In the genomic region with DNA sequence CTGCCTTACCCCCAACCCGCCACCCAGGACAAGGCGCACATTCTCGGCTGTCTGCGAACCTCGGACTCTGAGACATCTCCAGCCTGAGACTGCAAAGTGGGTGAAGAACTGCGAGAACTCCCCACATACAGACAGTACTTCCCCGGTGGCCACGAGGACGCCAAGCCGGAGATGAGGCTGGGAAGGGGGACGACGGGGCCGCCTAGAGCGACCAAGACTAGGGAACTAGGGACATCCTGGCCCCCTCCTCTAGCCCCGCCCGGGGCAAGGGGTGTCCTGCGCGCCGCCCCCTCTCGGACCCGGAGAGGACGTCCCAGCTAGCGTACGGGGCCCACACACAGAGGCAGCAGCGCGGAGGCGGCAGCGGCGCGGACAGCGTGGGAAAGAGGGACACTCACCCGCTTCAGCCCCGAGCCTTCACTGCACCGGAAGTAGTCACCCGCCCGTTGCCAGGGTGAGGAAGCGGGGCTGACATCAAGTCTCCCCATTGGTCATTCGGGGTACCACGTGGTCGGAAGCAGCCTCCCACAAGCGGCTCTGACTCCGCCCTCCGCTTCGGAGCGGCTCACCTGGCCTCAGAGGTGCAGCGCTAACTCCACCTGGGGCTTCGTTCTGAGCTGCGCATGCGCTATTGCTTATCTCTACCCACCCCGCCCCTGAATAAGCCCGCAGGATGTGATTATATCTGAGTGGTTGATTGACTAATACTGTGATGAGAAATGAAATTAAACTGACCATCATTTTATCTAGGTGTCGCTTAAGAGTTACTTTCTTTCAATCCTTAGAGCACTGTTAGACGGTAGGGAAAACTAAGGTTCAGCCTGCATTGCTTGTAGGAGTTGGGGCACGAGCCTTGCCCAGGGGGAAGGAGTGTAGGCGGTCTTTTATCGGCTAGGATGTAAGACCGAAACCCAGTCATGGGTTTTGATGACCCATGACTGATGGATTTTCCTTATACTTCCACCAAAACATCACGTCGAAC, we compare ENCODE assay signal across 1 cellular context.
TF ChIP-seq lines count a peak whose summit lies in the region.

A gene with protein sequence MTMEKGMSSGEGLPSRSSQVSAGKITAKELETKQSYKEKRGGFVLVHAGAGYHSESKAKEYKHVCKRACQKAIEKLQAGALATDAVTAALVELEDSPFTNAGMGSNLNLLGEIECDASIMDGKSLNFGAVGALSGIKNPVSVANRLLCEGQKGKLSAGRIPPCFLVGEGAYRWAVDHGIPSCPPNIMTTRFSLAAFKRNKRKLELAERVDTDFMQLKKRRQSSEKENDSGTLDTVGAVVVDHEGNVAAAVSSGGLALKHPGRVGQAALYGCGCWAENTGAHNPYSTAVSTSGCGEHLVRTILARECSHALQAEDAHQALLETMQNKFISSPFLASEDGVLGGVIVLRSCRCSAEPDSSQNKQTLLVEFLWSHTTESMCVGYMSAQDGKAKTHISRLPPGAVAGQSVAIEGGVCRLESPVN (minus strand): TSS at position 437 of the 982 bp plus-strand sequence. CDS start 8,854 bp downstream, outside the sequence.

TF ChIP-seq in HepG2, 621 proteins besides CTCF, POLR2A, EP300 and RAD21 (continued from another document):
- TF ChIP-seq, protein P1, sequence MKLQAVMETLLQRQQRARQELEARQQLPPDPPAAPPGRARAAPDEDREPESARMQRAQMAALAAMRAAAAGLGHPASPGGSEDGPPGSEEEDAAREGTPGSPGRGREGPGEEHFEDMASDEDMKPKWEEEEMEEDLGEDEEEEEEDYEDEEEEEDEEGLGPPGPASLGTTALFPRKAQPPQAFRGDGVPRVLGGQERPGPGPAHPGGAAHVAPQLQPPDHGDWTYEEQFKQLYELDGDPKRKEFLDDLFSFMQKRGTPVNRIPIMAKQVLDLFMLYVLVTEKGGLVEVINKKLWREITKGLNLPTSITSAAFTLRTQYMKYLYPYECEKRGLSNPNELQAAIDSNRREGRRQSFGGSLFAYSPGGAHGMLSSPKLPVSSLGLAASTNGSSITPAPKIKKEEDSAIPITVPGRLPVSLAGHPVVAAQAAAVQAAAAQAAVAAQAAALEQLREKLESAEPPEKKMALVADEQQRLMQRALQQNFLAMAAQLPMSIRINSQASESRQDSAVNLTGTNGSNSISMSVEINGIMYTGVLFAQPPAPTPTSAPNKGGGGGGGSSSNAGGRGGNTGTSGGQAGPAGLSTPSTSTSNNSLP (IDR thresholded peaks at IDR 0.05; ENCODE audit: low read depth, low read length): 0 out of 2 replicates have a peak, but pooled peaks have one; percentile 54
- peak; percentile 23; the same call in 1 of the 2 replicates for TF ChIP-seq DNMT3B (CRISPR knock-in tag; conservative IDR thresholded peaks at IDR 0.05)
- TF ChIP-seq SAFB2 (CRISPR knock-in tag; IDR thresholded peaks at IDR 0.05; ENCODE audit: borderline replicate concordance, low read depth): peak; percentile 95
- TF ChIP-seq HMGA1 (CRISPR knock-in tag; conservative IDR thresholded peaks at IDR 0.05): no peak; the same call in 1 of the 2 replicates
- TF ChIP-seq RELA (CRISPR knock-in tag; IDR thresholded peaks at IDR 0.05): peak; percentile 95
- no peak for TF ChIP-seq JUN (CRISPR knock-in tag; IDR thresholded peaks at IDR 0.05)
- TF ChIP-seq ZNF30 (CRISPR knock-in tag; IDR thresholded peaks at IDR 0.05): no peak
- TF ChIP-seq NR2C2 (CRISPR knock-in tag; IDR thresholded peaks at IDR 0.05; ENCODE audit: borderline replicate concordance): peak; percentile 97
- TF ChIP-seq ZNF652 (CRISPR knock-in tag; IDR thresholded peaks at IDR 0.05; ENCODE audit: borderline replicate concordance, low read depth): no peak
- TF ChIP-seq NCOA5 (CRISPR knock-in tag; IDR thresholded peaks at IDR 0.05): no peak
- TF ChIP-seq ZNF660 (CRISPR knock-in tag; IDR thresholded peaks at IDR 0.05; ENCODE audit: borderline replicate concordance, low read depth): 0 out of 2 replicates have a peak, but pooled peaks have one; percentile 78
- TF ChIP-seq ATAD3A (CRISPR knock-in tag; IDR thresholded peaks at IDR 0.05): no peak
- TF ChIP-seq ADNP (CRISPR knock-in tag; IDR thresholded peaks at IDR 0.05): no peak
- TF ChIP-seq ZNF883 (CRISPR knock-in tag; IDR thresholded peaks at IDR 0.05; ENCODE audit: not compliant biosample characterization): peak; percentile 97
- TF ChIP-seq MED8 (CRISPR knock-in tag; IDR thresholded peaks at IDR 0.05; ENCODE audit: insufficient replicate concordance): no peak
- TF ChIP-seq ZFY (CRISPR knock-in tag; IDR thresholded peaks at IDR 0.05): peak; percentile 86
- TF ChIP-seq RBM39 (IDR thresholded peaks at IDR 0.05; ENCODE audit: low read depth, low read length, poor library complexity, severe bottlenecking): peak; percentile 92
- TF ChIP-seq U2AF2 (IDR thresholded peaks at IDR 0.05; ENCODE audit: low read depth, low read length): peak; percentile 90
- TF ChIP-seq ZNF335 (CRISPR knock-in tag; IDR thresholded peaks at IDR 0.05): peak; percentile 54; the same call in 1 of the 2 replicates
- TF ChIP-seq THAP7 (CRISPR knock-in tag; IDR thresholded peaks at IDR 0.05): peak; percentile 78; the same call in 1 of the 2 replicates
- TF ChIP-seq SMC3 (IDR thresholded peaks at IDR 0.05; ENCODE audit: low read length): no peak
- no peak for TF ChIP-seq TERF1 (CRISPR knock-in tag; IDR thresholded peaks at IDR 0.05)
- TF ChIP-seq ZNF530 (CRISPR knock-in tag; IDR thresholded peaks at IDR 0.05; ENCODE audit: low read depth): no peak
- TF ChIP-seq ZNF775 (CRISPR knock-in tag; IDR thresholded peaks at IDR 0.05; ENCODE audit: borderline replicate concordance): 0 out of 2 replicates have a peak, but pooled peaks have one; percentile 74
- TF ChIP-seq, protein P2, sequence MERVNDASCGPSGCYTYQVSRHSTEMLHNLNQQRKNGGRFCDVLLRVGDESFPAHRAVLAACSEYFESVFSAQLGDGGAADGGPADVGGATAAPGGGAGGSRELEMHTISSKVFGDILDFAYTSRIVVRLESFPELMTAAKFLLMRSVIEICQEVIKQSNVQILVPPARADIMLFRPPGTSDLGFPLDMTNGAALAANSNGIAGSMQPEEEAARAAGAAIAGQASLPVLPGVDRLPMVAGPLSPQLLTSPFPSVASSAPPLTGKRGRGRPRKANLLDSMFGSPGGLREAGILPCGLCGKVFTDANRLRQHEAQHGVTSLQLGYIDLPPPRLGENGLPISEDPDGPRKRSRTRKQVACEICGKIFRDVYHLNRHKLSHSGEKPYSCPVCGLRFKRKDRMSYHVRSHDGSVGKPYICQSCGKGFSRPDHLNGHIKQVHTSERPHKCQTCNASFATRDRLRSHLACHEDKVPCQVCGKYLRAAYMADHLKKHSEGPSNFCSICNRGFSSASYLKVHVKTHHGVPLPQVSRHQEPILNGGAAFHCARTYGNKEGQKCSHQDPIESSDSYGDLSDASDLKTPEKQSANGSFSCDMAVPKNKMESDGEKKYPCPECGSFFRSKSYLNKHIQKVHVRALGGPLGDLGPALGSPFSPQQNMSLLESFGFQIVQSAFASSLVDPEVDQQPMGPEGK (CRISPR knock-in tag; IDR thresholded peaks at IDR 0.05): peak; percentile 71
- 0 out of 2 replicates have a peak, but pooled peaks have one; percentile 56 for TF ChIP-seq ZBTB42 (CRISPR knock-in tag; IDR thresholded peaks at IDR 0.05)
- peak; percentile 79; the same call in 1 of the 2 replicates for TF ChIP-seq CCDC6 (CRISPR knock-in tag; IDR thresholded peaks at IDR 0.05)
- TF ChIP-seq, protein P3, sequence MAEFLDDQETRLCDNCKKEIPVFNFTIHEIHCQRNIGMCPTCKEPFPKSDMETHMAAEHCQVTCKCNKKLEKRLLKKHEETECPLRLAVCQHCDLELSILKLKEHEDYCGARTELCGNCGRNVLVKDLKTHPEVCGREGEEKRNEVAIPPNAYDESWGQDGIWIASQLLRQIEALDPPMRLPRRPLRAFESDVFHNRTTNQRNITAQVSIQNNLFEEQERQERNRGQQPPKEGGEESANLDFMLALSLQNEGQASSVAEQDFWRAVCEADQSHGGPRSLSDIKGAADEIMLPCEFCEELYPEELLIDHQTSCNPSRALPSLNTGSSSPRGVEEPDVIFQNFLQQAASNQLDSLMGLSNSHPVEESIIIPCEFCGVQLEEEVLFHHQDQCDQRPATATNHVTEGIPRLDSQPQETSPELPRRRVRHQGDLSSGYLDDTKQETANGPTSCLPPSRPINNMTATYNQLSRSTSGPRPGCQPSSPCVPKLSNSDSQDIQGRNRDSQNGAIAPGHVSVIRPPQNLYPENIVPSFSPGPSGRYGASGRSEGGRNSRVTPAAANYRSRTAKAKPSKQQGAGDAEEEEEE (CRISPR knock-in tag; IDR thresholded peaks at IDR 0.05; ENCODE audit: borderline replicate concordance): no peak
- TF ChIP-seq SMAD3 (CRISPR knock-in tag; IDR thresholded peaks at IDR 0.05): no peak; the same call in none of the 2 replicates
- no peak for TF ChIP-seq HNF1A (IDR thresholded peaks at IDR 0.05; ENCODE audit: low read depth)
- peak; percentile 50 for TF ChIP-seq HNF1A (CRISPR knock-in tag; IDR thresholded peaks at IDR 0.05; ENCODE audit: borderline replicate concordance)
- TF ChIP-seq MXD3 (CRISPR knock-in tag; IDR thresholded peaks at IDR 0.05): peak; percentile 87; the same call in 1 of the 2 replicates
- peak; percentile 96 for TF ChIP-seq NFYC (CRISPR knock-in tag; IDR thresholded peaks at IDR 0.05)
